20 cellular contexts compared by ENCODE assay signal in the genomic region with DNA sequence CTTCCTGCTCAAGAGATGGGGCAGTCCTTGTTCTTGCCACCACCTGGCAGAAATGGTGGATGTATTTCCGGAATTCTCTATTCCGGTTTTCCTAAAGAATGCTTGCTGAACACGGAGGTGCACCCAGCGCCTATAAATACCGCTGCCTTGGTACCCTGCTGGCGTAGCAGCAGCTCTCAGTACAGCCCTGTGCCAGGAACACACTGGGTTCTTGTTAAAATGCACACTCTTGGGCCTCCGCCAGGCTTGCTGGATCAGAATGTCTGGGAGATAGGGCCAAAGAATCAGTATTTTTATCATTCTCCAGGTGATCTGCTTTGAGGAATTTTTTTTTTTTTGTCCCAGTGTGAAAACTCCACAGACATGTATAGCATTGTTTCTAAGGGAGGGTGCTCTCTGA. TPM values are rescaled to one million over a fixed set of nuclear protein-coding genes. Genes with fewer than 3 reads are reported as not detected.
"Had no signal": no experiment of that assay in that cellular context is flagged by ENCODE, and none has a peak within 500 bp of the region (broad histone marks: within the 10 kb centered on the region; RNA-seq: fewer than 3 reads in every experiment).

No MANE protein-coding gene starts in this region.

- H3K27me3 ChIP-seq: adrenal gland, testis, vagina had no signal

- DNase-seq: activated CD4-positive, alpha-beta T cell treated with anti-CD3 and anti-CD28 coated beads, Interleukin-2, amount 10 ng/mL, durations not matched to agents 7 days and 5 days; activated CD4-positive, CD25-positive, alpha-beta regulatory T cell treated with anti-CD3 and anti-CD28 coated beads, Interleukin-2, amount 50 U/mL, for 72 hours; activated T-cell treated with anti-CD3 and anti-CD28 coated beads, Interleukin-2, amount 50 U/mL, for 1 hour; cortex of kidney; mesenchymal stem cell; mucosa of descending colon; nephron progenitor cell; stimulated activated CD4-positive, alpha-beta T cell treated with anti-CD3 and anti-CD28 coated beads, Interleukin-2, amount 100 ng/mL, for 48 hours; stimulated activated CD8-positive, alpha-beta memory T cell treated with anti-CD3 and anti-CD28 coated beads, Interleukin-4, amount 100 ng/mL, for 48 hours; stimulated activated naive B cell treated with anti-CD40 and anti-IgM and Interleukin-4, amounts not matched to agents 10 μg/mL and 1 μg/mL and 100 μg/mL, for 72 hours; testis; WERI-Rb-1 had no signal

- H3K9me3 Mint-ChIP-seq: activated CD4-positive, alpha-beta T cell treated with anti-CD3 and anti-CD28 coated beads, Interleukin-2, amount 10 ng/mL, durations not matched to agents 7 days and 5 days; activated naive CD4-positive, alpha-beta T cell treated with anti-CD3 and anti-CD28 coated beads, Interleukin-2, amount 50 U/mL, for 72 hours; central memory CD8-positive, alpha-beta T cell had no signal

- H3K4me1 Mint-ChIP-seq: activated CD4-positive, alpha-beta T cell treated with anti-CD3 and anti-CD28 coated beads, Interleukin-2, amount 10 ng/mL, durations not matched to agents 7 days and 5 days; central memory CD8-positive, alpha-beta T cell; stimulated activated naive B cell treated with anti-CD40 and anti-IgM and Interleukin-4, amounts not matched to agents 10 μg/mL and 1 μg/mL and 100 μg/mL, for 72 hours had no signal

- H3K4me1 ChIP-seq: adrenal gland, parathyroid adenoma, testis, vagina had no signal

- ATAC-seq: activated naive CD4-positive, alpha-beta T cell treated with anti-CD3 and anti-CD28 coated beads, Interleukin-2, amount 50 U/mL, for 72 hours; mucosa of descending colon; stimulated activated naive B cell treated with anti-CD40 and anti-IgM and Interleukin-4, amounts not matched to agents 10 μg/mL and 1 μg/mL and 100 μg/mL, for 72 hours had no signal

- H3K4me3 ChIP-seq: adrenal gland, mucosa of descending colon, testis, vagina had no signal

- H3K36me3 Mint-ChIP-seq: activated naive CD4-positive, alpha-beta T cell treated with anti-CD3 and anti-CD28 coated beads, Interleukin-2, amount 50 U/mL, for 72 hours; stimulated activated naive B cell treated with anti-CD40 and anti-IgM and Interleukin-4, amounts not matched to agents 10 μg/mL and 1 μg/mL and 100 μg/mL, for 72 hours; type B pancreatic cell had no signal

- H3K36me3 ChIP-seq: adrenal gland, vagina, WERI-Rb-1 had no signal

- H3K4me3 Mint-ChIP-seq: activated CD4-positive, alpha-beta T cell treated with anti-CD3 and anti-CD28 coated beads, Interleukin-2, amount 10 ng/mL, durations not matched to agents 7 days and 5 days; central memory CD8-positive, alpha-beta T cell; nephron progenitor cell; stimulated activated naive B cell treated with anti-CD40 and anti-IgM and Interleukin-4, amounts not matched to agents 10 μg/mL and 1 μg/mL and 100 μg/mL, for 72 hours; type B pancreatic cell had no signal

- H3K9me3 ChIP-seq: adrenal gland, mucosa of descending colon, testis, vagina had no signal

- H3K27me3 Mint-ChIP-seq: activated CD4-positive, alpha-beta T cell treated with anti-CD3 and anti-CD28 coated beads, Interleukin-2, amount 10 ng/mL, durations not matched to agents 7 days and 5 days; central memory CD8-positive, alpha-beta T cell; type B pancreatic cell had no signal

- H3K27ac ChIP-seq: adrenal gland, parathyroid adenoma, testis, vagina, WERI-Rb-1 had no signal

- H3K27ac Mint-ChIP-seq: activated CD4-positive, alpha-beta T cell treated with anti-CD3 and anti-CD28 coated beads, Interleukin-2, amount 10 ng/mL, durations not matched to agents 7 days and 5 days; activated naive CD4-positive, alpha-beta T cell treated with anti-CD3 and anti-CD28 coated beads, Interleukin-2, amount 50 U/mL, for 72 hours; nephron progenitor cell; stimulated activated naive B cell treated with anti-CD40 and anti-IgM and Interleukin-4, amounts not matched to agents 10 μg/mL and 1 μg/mL and 100 μg/mL, for 72 hours; type B pancreatic cell had no signal

RNA-seq across cellular contexts. Expression of a gene that starts 54.2 kb away (rescaled TPM):
- total RNA-seq: activated CD4-positive, alpha-beta T cell treated with anti-CD3 and anti-CD28 coated beads, Interleukin-2, amount 10 ng/mL, durations not matched to agents 7 days and 5 days; activated naive CD4-positive, alpha-beta T cell treated with anti-CD3 and anti-CD28 coated beads, Interleukin-2, amount 50 U/mL, for 72 hours; fibroblast of villous mesenchyme; T-helper 2 cell treated with Interferon-gamma antibody and Interleukin-4, amounts not matched to agents 100 ng/mL and 5 ng/mL, for 36 hours; vagina had no signal
